ENCODE assay signal across 8 cellular contexts in genomic region chr2:174748948-174749347, GRCh38. TPM values are rescaled to one million over a fixed set of nuclear protein-coding genes. Genes with fewer than 3 reads are reported as not detected.
A peak's percentile ranks its signal among the peaks of the same experiment; 100 is the strongest.
DNase-seq lines count a peak whose midpoint lies in the region; ATAC-seq and TF ChIP-seq lines count a peak whose summit lies in the region.

No MANE protein-coding gene starts in this region.

- DNase-seq in BE2C (peak; percentile 51), NCI-H146 (lab: John Stamatoyannopoulos, UW) (peak; percentile 46), UCSD-AML1 (lab: John Stamatoyannopoulos, UW; ENCODE audit: unreplicated experiment) (peak; percentile 31), brain pericyte (ENCODE audit: low read depth, low spot score) (peak; percentile 30), iris pigment epithelial cell (ENCODE audit: low read depth) (peak; percentile 36)
- DNase-seq in stimulated activated CD4-positive, alpha-beta T cell treated with anti-CD3 and anti-CD28 coated beads, Interleukin-2, amount 100 ng/mL, for 4 hours (ENCODE audit: low read depth) = peak; percentile 57

- no peaks in the 10 kb centered on the region for H3K36me3 ChIP-seq in BE2C

- H3K4me1 ChIP-seq in BE2C = no peaks in the 10 kb centered on the region

- H3K27me3 ChIP-seq in BE2C = no peaks in the 10 kb centered on the region

- H3K4me3 ChIP-seq in BE2C (ENCODE audit: low read depth, low read length) = no peak overlapping the region

- no peaks in the 10 kb centered on the region for H3K9me3 ChIP-seq in BE2C

- ATAC-seq in GM21515 (IDR thresholded peaks at IDR 0.05; ENCODE audit: unreplicated experiment) = peak; percentile 35
- ATAC-seq in GM21619 (IDR thresholded peaks at IDR 0.05; ENCODE audit: unreplicated experiment) = no peak

- peak; percentile 73 for TF ChIP-seq CTCF in BE2C (IDR thresholded peaks at IDR 0.05; ENCODE audit: low read depth, low read length)

RNA-seq across cellular contexts. Expression of gene CHRNA1, which starts 15.3 kb away (rescaled TPM):
- polyA plus RNA-seq in BE2C (2012; ENCODE audit: insufficient read depth, insufficient read length, low read depth) = not detected
